In genomic region chr11:134275534-134276395, GRCh38 we compare ENCODE assay signal across 8 cellular contexts. TPM values are rescaled to one million over a fixed set of nuclear protein-coding genes. Genes with fewer than 3 reads are reported as not detected.
A peak's percentile ranks its signal among the peaks of the same experiment; 100 is the strongest.
DNase-seq lines count a peak whose midpoint lies in the region; ATAC-seq and TF ChIP-seq lines count a peak whose summit lies in the region.

Gene GLB1L3, plus strand, starts transcription at chr11:134276379. Its CDS starts 362 bp downstream, at chr11:134276741.

- no peaks in the 10 kb centered on the region for H4K20me1 ChIP-seq in fibroblast of lung (ENCODE audit: control insufficient read depth, extremely low read depth, insufficient read depth, low read length)

- no peaks in the 10 kb centered on the region for H3K79me2 ChIP-seq in fibroblast of lung (ENCODE audit: control insufficient read depth, insufficient read depth, low read length)

- H3K4me1 ChIP-seq in CD8-positive, alpha-beta memory T cell (ENCODE audit: insufficient read depth, low read length) = peaks cover 34% of the 10 kb centered on the region
- H3K4me1 ChIP-seq in fibroblast of lung (ENCODE audit: control insufficient read depth, extremely low read depth, insufficient read depth, low read length) = no peaks in the 10 kb centered on the region
- H3K4me1 ChIP-seq in stomach = peaks cover 18 to 22% (median 21%) of the 10 kb centered on the region in 4 donors

- CTCF ChIA-PET in CD8-positive, alpha-beta memory T cell (lab: Charles Lee) = interaction anchor here (0.6 to 5.5 kb wide), 18 partner anchors 10 to 348 kb away, joined by 3 to 58 read pairs (median 4); partner anchors contain the start of genes ACAD8, NCAPD3 and VPS26B

- H3K4me2 ChIP-seq in fibroblast of lung (ENCODE audit: extremely low read depth, insufficient read depth, low read length) = peak within 1 kb of the TSS; percentile 11

- H3K36me3 Mint-ChIP-seq in CD8-positive, alpha-beta memory T cell = peaks cover 0 to 10% (median 0%) of the 10 kb centered on the region in 3 donors
- H3K36me3 Mint-ChIP-seq in neural crest cell (ENCODE audit: low read depth) = no peaks in the 10 kb centered on the region

- intact Hi-C loops in stomach (cut with DNase I; ENCODE audit: low total_unique reads) = no loop called here

- TF ChIP-seq CTCF in fibroblast of lung (conservative IDR thresholded peaks at IDR 0.05 in 1 of 2, IDR thresholded peaks at IDR 0.05 in 1 of 2; ENCODE audit: low read depth in 1 of 2, low read length in 2 of 2) (peak; percentile 19 to 41), neural crest cell (conservative IDR thresholded peaks at IDR 0.05) (peak; percentile 49), stomach (IDR thresholded peaks at IDR 0.05) (peak in 1 of 7 experiments; percentile 6)

- H3K27me3 ChIP-seq in CD8-positive, alpha-beta memory T cell (ENCODE audit: insufficient read depth, low read length, poor library complexity, severe bottlenecking) = no peaks in the 10 kb centered on the region
- H3K27me3 ChIP-seq in fibroblast of lung (ENCODE audit: control insufficient read depth, insufficient read depth, low read length) (peaks cover 52% of the 10 kb centered on the region), stomach (peaks cover 19 to 89% (median 63%) of the 10 kb centered on the region in 3 donors)

- TF ChIP-seq EP300 in stomach (IDR thresholded peaks at IDR 0.05) = no peak

- peak within 1 kb of the TSS; percentile 83 for H3K4me3 ChIP-seq in CD8-positive, alpha-beta memory T cell (ENCODE audit: low read length)
- peak within 1 kb of the TSS in 3 of 4 experiments; percentile 26 to 36 (median 34) for H3K4me3 ChIP-seq in fibroblast of lung (replicated peaks in 1 of 4; ENCODE audit: control extremely low read depth in 1 of 4, insufficient read depth in 1 of 4, low read depth in 3 of 4, low read length in 4 of 4)
- peak within 1 kb of the TSS; percentile 27 to 56 (median 37) for H3K4me3 ChIP-seq in stomach

- no peaks in the 10 kb centered on the region for H3K9me3 ChIP-seq in CD8-positive, alpha-beta memory T cell (ENCODE audit: low read length)
- H3K9me3 ChIP-seq in fibroblast of lung (ENCODE audit: control insufficient read depth, insufficient read depth, low read depth, low read length) = no peaks in the 10 kb centered on the region
- peaks cover 0 to 7% (median 0%) of the 10 kb centered on the region in 4 donors for H3K9me3 ChIP-seq in stomach

- peaks cover 8 to 21% of the 10 kb centered on the region in 2 donors for H3K27me3 Mint-ChIP-seq in CD8-positive, alpha-beta memory T cell
- H3K27me3 Mint-ChIP-seq in neural crest cell (ENCODE audit: low read depth) = peaks cover 92% of the 10 kb centered on the region

- POLR2A ChIA-PET in CD8-positive, alpha-beta memory T cell (lab: Charles Lee) = interaction anchor here (0.6 to 2.9 kb wide), 3 partner anchors 22 to 74 kb away, joined by 4 to 11 read pairs (median 4); partner anchors contain the start of genes ACAD8, NCAPD3, THYN1 and VPS26B

- 1 to 4% (median 3%) methylated on average over 52 to 68 of the region's 68 CpGs for WGBS in stomach, 5 donors

- H3K9me3 Mint-ChIP-seq in CD8-positive, alpha-beta memory T cell = peaks cover 0 to 4% (median 0%) of the 10 kb centered on the region in 5 donors
- H3K9me3 Mint-ChIP-seq in neural crest cell = no peaks in the 10 kb centered on the region

- peak within 1 kb of the TSS; percentile 87 to 98 (median 94) for H3K4me3 Mint-ChIP-seq in CD8-positive, alpha-beta memory T cell
- H3K4me3 Mint-ChIP-seq in neural crest cell = peak within 1 kb of the TSS; percentile 88

- H3K4me1 Mint-ChIP-seq in CD8-positive, alpha-beta memory T cell = peaks cover 34 to 53% (median 53%) of the 10 kb centered on the region in 3 donors
- H3K4me1 Mint-ChIP-seq in neural crest cell = peaks cover 24% of the 10 kb centered on the region

- peak within 1 kb of the TSS; percentile 40 to 95 (median 88) for H3K27ac Mint-ChIP-seq in CD8-positive, alpha-beta memory T cell
- no peak within 1 kb of the TSS for H3K27ac Mint-ChIP-seq in neural crest cell (ENCODE audit: unreplicated experiment)

- H3K27ac ChIP-seq in CD8-positive, alpha-beta memory T cell (ENCODE audit: low read depth, low read length) = peak within 1 kb of the TSS; percentile 38
- H3K27ac ChIP-seq in fibroblast of lung (ENCODE audit: insufficient read depth, low read length) (no peak within 1 kb of the TSS), stomach (no peak within 1 kb of the TSS)

- H3K36me3 ChIP-seq in CD8-positive, alpha-beta memory T cell (ENCODE audit: insufficient read depth, low read length) = no peaks in the 10 kb centered on the region
- H3K36me3 ChIP-seq in fibroblast of lung (ENCODE audit: control insufficient read depth, insufficient read depth, low read length) (no peaks in the 10 kb centered on the region), stomach (no peaks in the 10 kb centered on the region)

- no peak for TF ChIP-seq POLR2A in stomach (IDR thresholded peaks at IDR 0.05)

- H2AFZ ChIP-seq in fibroblast of lung (ENCODE audit: low read length) = peak within 1 kb of the TSS; percentile 7

- ATAC-seq in GM21529 (IDR thresholded peaks at IDR 0.05; ENCODE audit: unreplicated experiment) = peak; percentile 78
- no peak for ATAC-seq in GM18870 (IDR thresholded peaks at IDR 0.05; ENCODE audit: unreplicated experiment)

- peak; percentile 62 to 83 (median 68) for DNase-seq in CD8-positive, alpha-beta memory T cell
- DNase-seq in NCI-H2107 (lab: John Stamatoyannopoulos, UW) = peak; percentile 47
- DNase-seq in activated T-cell treated with anti-CD3 and anti-CD28 coated beads for 48 hours (ENCODE audit: low read depth) = peak; percentile 78
- DNase-seq in fibroblast of lung (ENCODE audit: low read depth in 2 of 2) = peak; percentile 21 to 22
- peak; percentile 33 for DNase-seq in neural crest cell (ENCODE audit: low read depth, low spot score)
- no peak for DNase-seq in stomach

- H3K9ac ChIP-seq in fibroblast of lung (ENCODE audit: insufficient read depth, low read length) = peak within 1 kb of the TSS; percentile 2

RNA-seq across cellular contexts. Expression of gene GLB1L3, which starts in this region (rescaled TPM):
- total RNA-seq in CD8-positive, alpha-beta memory T cell = 1 to 10 TPM; 2.3 to 3.0 TPM
- polyA plus RNA-seq in CD8-positive, alpha-beta memory T cell = 2.0 TPM
- not detected in 2 replicates for total RNA-seq in fibroblast of lung
- polyA plus RNA-seq in fibroblast of lung = not detected in 2 replicates
- polyA plus RNA-seq in fibroblast of lung (2012) = not detected in 2 replicates
- polyA minus RNA-seq in fibroblast of lung (ENCODE audit: low replicate concordance) = not detected in 2 replicates
- 0.14 and 0.28 TPM in 2 replicates for total RNA-seq in neural crest cell
- total RNA-seq in stomach = not detected
- polyA plus RNA-seq in stomach = under 1 TPM in 1 of 3 donors, not detected in 2; 0.08 TPM

Comparison
In these comparisons a context has a peak if more than half of its experiments do, and no peak if none do; other contexts are left out.
1. Peak in DNase-seq, H3K4me3 ChIP-seq, H3K9ac ChIP-seq and H3K4me2 ChIP-seq in fibroblast of lung; RNA of the gene not detected or under 1 TPM.
2. Peak in DNase-seq in neural crest cell; RNA of the gene not detected or under 1 TPM.